In the genomic region with DNA sequence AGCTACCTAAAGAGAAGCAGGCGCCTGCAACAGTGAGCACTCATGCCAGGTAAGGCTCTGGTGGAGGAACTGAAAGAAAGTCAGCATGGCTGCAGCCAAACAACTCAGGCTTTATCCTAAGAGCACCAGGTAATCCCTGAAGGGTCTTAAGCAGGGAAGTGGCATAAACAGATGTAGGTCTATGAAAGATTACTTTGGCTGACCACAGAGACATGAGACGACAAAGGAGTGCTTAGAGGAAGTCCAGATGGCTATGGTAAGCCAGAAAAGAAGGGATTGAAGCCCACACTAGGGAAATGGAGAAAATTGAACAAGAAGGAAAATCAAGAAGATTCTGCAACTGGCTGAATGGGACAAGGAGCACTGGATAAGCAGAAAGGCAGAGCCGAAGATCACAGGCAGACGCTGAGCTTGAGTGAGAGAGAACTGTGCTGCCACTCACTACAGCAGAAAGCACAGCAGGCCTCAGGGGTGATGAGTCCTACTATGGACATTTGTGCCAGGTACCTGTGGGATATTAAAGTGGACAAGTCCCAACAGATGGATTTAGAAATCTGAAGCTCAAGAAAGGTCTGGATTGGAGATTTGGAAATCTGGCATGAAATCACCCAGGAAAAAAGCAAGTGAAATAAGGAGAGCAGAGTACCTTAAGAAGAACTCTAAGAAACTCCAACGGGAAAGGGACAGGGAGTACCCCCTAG, we compare ENCODE assay signal across 27 cellular contexts. TPM values are rescaled to one million over a fixed set of nuclear protein-coding genes. Genes with fewer than 3 reads are reported as not detected.
A peak's percentile ranks its signal among the peaks of the same experiment; 100 is the strongest.
DNase-seq lines count a peak whose midpoint lies in the region; ATAC-seq, FAIRE-seq and TF ChIP-seq lines count a peak whose summit lies in the region.
"Had no signal": no experiment of that assay in that cellular context is flagged by ENCODE, and none has a peak within 500 bp of the region (broad histone marks: within the 10 kb centered on the region; RNA-seq: fewer than 3 reads in every experiment).

No MANE protein-coding gene starts in this region.

- H3K4me1 ChIP-seq in HAP-1 (peaks cover 8% of the 10 kb centered on the region), mesendoderm (ENCODE audit: control insufficient read depth, low read depth, low read length) (no peaks in the 10 kb centered on the region)
- H3K4me1 ChIP-seq: prostate gland had no signal

- no CpG with 5 or more reads among the region's 5 CpGs for WGBS in mesendoderm (ENCODE audit: extremely low coverage, insufficient coverage, low lambda C conversion rate)

- H3K4ac ChIP-seq in mesendoderm (ENCODE audit: low read depth, low read length), result no peak overlapping the region

- no peak overlapping the region for H3K4me3 ChIP-seq in HAP-1
- no peak overlapping the region for H3K4me3 ChIP-seq in mesendoderm (ENCODE audit: low read length)
- H3K4me3 ChIP-seq: heart right ventricle, Peyer's patch, prostate gland, thyroid gland had no signal

- H3K36me3 ChIP-seq in HAP-1 (replicated peaks) (peaks cover 7% of the 10 kb centered on the region), mesendoderm (ENCODE audit: control insufficient read depth, insufficient read depth, low read length) (no peaks in the 10 kb centered on the region)
- H3K36me3 ChIP-seq: prostate gland had no signal

- H3K27me3 ChIP-seq in HAP-1 (ENCODE audit: low read depth) (no peaks in the 10 kb centered on the region), mesendoderm (ENCODE audit: insufficient read depth, low read length, poor library complexity) (no peaks in the 10 kb centered on the region)
- H3K27me3 ChIP-seq: heart right ventricle, Peyer's patch, thyroid gland had no signal

- H3K9ac ChIP-seq in mesendoderm (ENCODE audit: low read length), result no peak overlapping the region

- in situ Hi-C loops in HAP-1 (cut with MboI; ENCODE audit: low sequenced_read_pairs), result no loop called here

- FAIRE-seq in D721Med (lab: Jason Lieb, UNC), result peak; percentile 88
- FAIRE-seq: HTR-8/SVneo had no signal

- H3K36me3 Mint-ChIP-seq in neural crest cell (ENCODE audit: low read depth), result peaks cover 7% of the 10 kb centered on the region

- H2AK5ac ChIP-seq in mesendoderm (ENCODE audit: low read length), result no peak overlapping the region

- peaks cover 16% of the 10 kb centered on the region for H3K4me1 Mint-ChIP-seq in neural crest cell

- no peaks in the 10 kb centered on the region for H3K27me3 Mint-ChIP-seq in neural crest cell (ENCODE audit: low read depth)

- H3K9me3 ChIP-seq in HAP-1, result no peaks in the 10 kb centered on the region
- H3K9me3 ChIP-seq: heart right ventricle, Peyer's patch, prostate gland, thyroid gland had no signal

- H2BK5ac ChIP-seq in mesendoderm (ENCODE audit: low read length), result no peak overlapping the region

- H3K9me3 Mint-ChIP-seq in neural crest cell, result no peaks in the 10 kb centered on the region
- H3K9me3 Mint-ChIP-seq: T-helper 1 cell treated with Interleukin-12 subunit alpha and Interleukin-12 subunit beta and Interleukin-4 antibody, amounts not matched to agents 30 μg/mL and 1 μg/mL, for 36 hours had no signal

- H3K27ac Mint-ChIP-seq in neural crest cell (ENCODE audit: unreplicated experiment), result no peak overlapping the region
- H3K27ac Mint-ChIP-seq: T-helper 1 cell treated with Interleukin-12 subunit alpha and Interleukin-12 subunit beta and Interleukin-4 antibody, amounts not matched to agents 30 μg/mL and 1 μg/mL, for 36 hours had no signal

- H3K4me3 Mint-ChIP-seq in neural crest cell, result peak overlapping the region; percentile 32
- H3K4me3 Mint-ChIP-seq: T-helper 1 cell treated with Interleukin-12 subunit alpha and Interleukin-12 subunit beta and Interleukin-4 antibody, amounts not matched to agents 30 μg/mL and 1 μg/mL, for 36 hours had no signal

- H3K4me2 ChIP-seq in mesendoderm (ENCODE audit: low read length), result no peak overlapping the region

- no peak overlapping the region for H3K23ac ChIP-seq in mesendoderm (ENCODE audit: low read length)

- H4K8ac ChIP-seq in mesendoderm (ENCODE audit: low read depth, low read length), result no peak overlapping the region

- H2BK15ac ChIP-seq in mesendoderm (replicated peaks; ENCODE audit: low read depth), result no peak overlapping the region

- TF ChIP-seq CTCF in D721Med (IDR thresholded peaks at IDR 0.05; ENCODE audit: insufficient read depth, missing control alignments) (no peak), neural crest cell (conservative IDR thresholded peaks at IDR 0.05) (no peak)

- no peak for ATAC-seq in left lobe of liver
- ATAC-seq: heart right ventricle had no signal

- no peaks in the 10 kb centered on the region for H3K79me2 ChIP-seq in mesendoderm (ENCODE audit: control insufficient read depth, insufficient read depth, low read length)

- no peak overlapping the region for H3K27ac ChIP-seq in mesendoderm (ENCODE audit: low read depth, low read length)
- H3K27ac ChIP-seq: heart right ventricle, Peyer's patch, prostate gland had no signal

- H4K5ac ChIP-seq in mesendoderm (ENCODE audit: low read length), result no peak overlapping the region

- H3K56ac ChIP-seq in mesendoderm (ENCODE audit: low read length), result no peak overlapping the region

- no peak overlapping the region for H2BK120ac ChIP-seq in mesendoderm (ENCODE audit: low read depth, low read length)

- peaks cover 3% of the 10 kb centered on the region for H3K79me1 ChIP-seq in mesendoderm (ENCODE audit: low read length)

- H3K18ac ChIP-seq in mesendoderm (ENCODE audit: low read length), result no peak overlapping the region

- DNase-seq in D721Med (ENCODE audit: insufficient read length, low spot score), result peak; percentile 55
- DNase-seq in NCI-H526 treated with DMSO at 0.1 percent for 48 hours (lab: John Stamatoyannopoulos, UW), result peak; percentile 83
- DNase-seq in cerebellar cortex (ENCODE audit: low spot score), result peak; percentile 13
- DNase-seq in neural crest cell (ENCODE audit: low read depth, low spot score), result no peak
- DNase-seq in NCI-H2227 treated with DMSO at 0.1 percent for 48 hours (lab: John Stamatoyannopoulos, UW), result no peak
- DNase-seq in left lobe of liver (ENCODE audit: low spot score), result no peak
- no peak for DNase-seq in HAP-1 (ENCODE audit: low spot score in 2 of 2)
- no peak for DNase-seq in mesendoderm
- DNase-seq: activated CD4-positive, alpha-beta T cell treated with anti-CD3 and anti-CD28 coated beads, Interleukin-2, amount 50 U/mL, for 48 hours; activated CD8-positive, alpha-beta memory T cell treated with anti-CD3 and anti-CD28 coated beads, Interleukin-2, amount 50 U/mL, for 48 hours; activated effector memory CD4-positive, alpha-beta T cell treated with anti-CD3 and anti-CD28 coated beads, Interleukin-2, amount 50 U/mL, for 16 hours; amniotic stem cell; dermis blood vessel endothelial cell; heart right ventricle; Kasumi-1; midbrain; NCI-H1048; NCI-H187; NCI-H226; Peyer's patch; stimulated activated CD4-positive, alpha-beta T cell treated with anti-CD3 and anti-CD28 coated beads, Interleukin-1b, Interleukin-23, amount 100 ng/mL, for 48 hours; stimulated activated naive CD4-positive, alpha-beta T cell; thyroid gland had no signal

RNA-seq across cellular contexts. Expression of gene RCBTB1, which starts 4.2 kb away (rescaled TPM):
- total RNA-seq in neural crest cell (40.0 and 44.1 TPM in 2 replicates), left lobe of liver (7.2 TPM)
- 8.2 TPM for polyA plus RNA-seq in mesendoderm (2013, experiment 1 of 2)
- polyA plus RNA-seq in mesendoderm (2013, experiment 2 of 2), result 8.5 TPM

RNA-seq across cellular contexts. Expression of gene ARL11, which starts 47.2 kb away (rescaled TPM):
- not detected in 2 replicates for total RNA-seq in neural crest cell
- 0.23 TPM for total RNA-seq in left lobe of liver
- polyA plus RNA-seq in mesendoderm (2013, experiment 1 of 2), result 0.25 TPM
- polyA plus RNA-seq in mesendoderm (2013, experiment 2 of 2), result 0.28 TPM
- polyA plus RNA-seq: neural cell had no signal

Comparison
In these comparisons a context has a peak if more than half of its experiments do, and no peak if none do; other contexts are left out.
1. DNase-seq: peak in D721Med (single experiment), NCI-H526 treated with DMSO at 0.1 percent for 48 hours (single experiment) and cerebellar cortex (single experiment); none in neural crest cell (single experiment), NCI-H2227 treated with DMSO at 0.1 percent for 48 hours (single experiment), left lobe of liver (single experiment), HAP-1 (0 of 2) and mesendoderm (single experiment).